1 cellular context compared by ENCODE assay signal in the genomic region with DNA sequence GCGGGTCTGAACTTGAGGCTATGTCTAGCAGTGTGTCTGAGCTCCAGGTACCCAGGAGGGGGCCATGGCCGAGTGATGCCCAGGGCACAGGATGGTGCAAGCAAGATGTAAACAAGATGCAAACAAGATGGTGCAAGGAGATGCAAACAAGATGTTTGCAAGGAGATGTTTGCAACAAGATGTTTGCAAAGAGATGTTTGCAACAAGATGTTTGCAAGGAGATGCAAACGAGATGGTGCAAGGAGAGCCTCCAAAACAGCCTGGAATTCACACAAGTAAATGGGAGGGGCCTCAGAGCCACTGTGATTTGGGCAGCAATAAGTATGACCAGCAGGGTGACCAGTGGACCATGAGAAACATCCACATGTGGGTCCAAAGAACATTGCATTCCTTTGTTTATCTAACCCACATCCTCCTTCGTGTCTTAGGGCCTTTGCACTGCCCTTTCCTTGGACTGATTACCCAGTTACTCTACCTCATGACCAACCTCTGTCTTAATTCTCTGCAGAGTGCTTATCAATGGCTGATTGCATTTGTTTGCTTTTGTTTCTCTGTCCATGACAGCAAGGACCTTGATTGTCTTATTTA.
TF ChIP-seq lines count a peak whose summit lies in the region.

No MANE protein-coding gene starts in this region.

TF ChIP-seq in HepG2, 621 proteins besides CTCF, POLR2A, EP300 and RAD21 (continued from another document and continues in another):
- TF ChIP-seq ZNF639 (CRISPR knock-in tag; conservative IDR thresholded peaks at IDR 0.05), result no peak
- TF ChIP-seq NR2F1 (CRISPR knock-in tag; IDR thresholded peaks at IDR 0.05), result no peak
- no peak for TF ChIP-seq GTF2F1 (IDR thresholded peaks at IDR 0.05; ENCODE audit: low read length)
- TF ChIP-seq HOXD1 (CRISPR knock-in tag; IDR thresholded peaks at IDR 0.05), result no peak
- TF ChIP-seq GABPB1 (CRISPR knock-in tag; IDR thresholded peaks at IDR 0.05), result no peak
- TF ChIP-seq, protein P1, sequence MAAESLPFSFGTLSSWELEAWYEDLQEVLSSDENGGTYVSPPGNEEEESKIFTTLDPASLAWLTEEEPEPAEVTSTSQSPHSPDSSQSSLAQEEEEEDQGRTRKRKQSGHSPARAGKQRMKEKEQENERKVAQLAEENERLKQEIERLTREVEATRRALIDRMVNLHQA (CRISPR knock-in tag; IDR thresholded peaks at IDR 0.05), result no peak
- no peak for TF ChIP-seq U2AF1 (optimal IDR thresholded peaks at IDR 0.05; ENCODE audit: low read depth, low read length)
- TF ChIP-seq, protein P2, sequence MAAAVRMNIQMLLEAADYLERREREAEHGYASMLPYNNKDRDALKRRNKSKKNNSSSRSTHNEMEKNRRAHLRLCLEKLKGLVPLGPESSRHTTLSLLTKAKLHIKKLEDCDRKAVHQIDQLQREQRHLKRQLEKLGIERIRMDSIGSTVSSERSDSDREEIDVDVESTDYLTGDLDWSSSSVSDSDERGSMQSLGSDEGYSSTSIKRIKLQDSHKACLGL (CRISPR knock-in tag; IDR thresholded peaks at IDR 0.05), result no peak
- TF ChIP-seq ELF1 (CRISPR knock-in tag; IDR thresholded peaks at IDR 0.05), result no peak
- TF ChIP-seq ARHGAP35 (CRISPR knock-in tag; IDR thresholded peaks at IDR 0.05; ENCODE audit: borderline replicate concordance), result no peak
- TF ChIP-seq ZBTB46 (CRISPR knock-in tag; IDR thresholded peaks at IDR 0.05; ENCODE audit: borderline replicate concordance), result no peak
- TF ChIP-seq, protein P3, sequence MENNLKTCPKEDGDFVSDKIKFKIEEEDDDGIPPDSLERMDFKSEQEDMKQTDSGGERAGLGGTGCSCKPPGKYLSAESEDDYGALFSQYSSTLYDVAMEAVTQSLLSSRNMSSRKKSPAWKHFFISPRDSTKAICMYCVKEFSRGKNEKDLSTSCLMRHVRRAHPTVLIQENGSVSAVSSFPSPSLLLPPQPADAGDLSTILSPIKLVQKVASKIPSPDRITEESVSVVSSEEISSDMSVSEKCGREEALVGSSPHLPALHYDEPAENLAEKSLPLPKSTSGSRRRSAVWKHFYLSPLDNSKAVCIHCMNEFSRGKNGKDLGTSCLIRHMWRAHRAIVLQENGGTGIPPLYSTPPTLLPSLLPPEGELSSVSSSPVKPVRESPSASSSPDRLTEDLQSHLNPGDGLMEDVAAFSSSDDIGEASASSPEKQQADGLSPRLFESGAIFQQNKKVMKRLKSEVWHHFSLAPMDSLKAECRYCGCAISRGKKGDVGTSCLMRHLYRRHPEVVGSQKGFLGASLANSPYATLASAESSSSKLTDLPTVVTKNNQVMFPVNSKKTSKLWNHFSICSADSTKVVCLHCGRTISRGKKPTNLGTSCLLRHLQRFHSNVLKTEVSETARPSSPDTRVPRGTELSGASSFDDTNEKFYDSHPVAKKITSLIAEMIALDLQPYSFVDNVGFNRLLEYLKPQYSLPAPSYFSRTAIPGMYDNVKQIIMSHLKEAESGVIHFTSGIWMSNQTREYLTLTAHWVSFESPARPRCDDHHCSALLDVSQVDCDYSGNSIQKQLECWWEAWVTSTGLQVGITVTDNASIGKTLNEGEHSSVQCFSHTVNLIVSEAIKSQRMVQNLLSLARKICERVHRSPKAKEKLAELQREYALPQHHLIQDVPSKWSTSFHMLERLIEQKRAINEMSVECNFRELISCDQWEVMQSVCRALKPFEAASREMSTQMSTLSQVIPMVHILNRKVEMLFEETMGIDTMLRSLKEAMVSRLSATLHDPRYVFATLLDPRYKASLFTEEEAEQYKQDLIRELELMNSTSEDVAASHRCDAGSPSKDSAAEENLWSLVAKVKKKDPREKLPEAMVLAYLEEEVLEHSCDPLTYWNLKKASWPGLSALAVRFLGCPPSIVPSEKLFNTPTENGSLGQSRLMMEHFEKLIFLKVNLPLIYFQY (CRISPR knock-in tag; IDR thresholded peaks at IDR 0.05; ENCODE audit: borderline replicate concordance), result no peak
- no peak for TF ChIP-seq MED8 (CRISPR knock-in tag; IDR thresholded peaks at IDR 0.05; ENCODE audit: insufficient replicate concordance)
- no peak for TF ChIP-seq RFX3 (CRISPR knock-in tag; IDR thresholded peaks at IDR 0.05)
- no peak for TF ChIP-seq ZNF317 (CRISPR knock-in tag; IDR thresholded peaks at IDR 0.05)
- TF ChIP-seq HOXA5 (CRISPR knock-in tag; IDR thresholded peaks at IDR 0.05), result no peak
- TF ChIP-seq TFAP4 (IDR thresholded peaks at IDR 0.05; ENCODE audit: borderline replicate concordance, low read depth), result no peak
- no peak for TF ChIP-seq SSRP1 (CRISPR knock-in tag; IDR thresholded peaks at IDR 0.05)
- no peak for TF ChIP-seq KDM5A (IDR thresholded peaks at IDR 0.05; ENCODE audit: borderline replicate concordance, low read length)
- no peak for TF ChIP-seq SIX4 (CRISPR knock-in tag; IDR thresholded peaks at IDR 0.05)
- TF ChIP-seq LRRFIP1 (CRISPR knock-in tag; conservative IDR thresholded peaks at IDR 0.05), result no peak
- TF ChIP-seq ZBTB2 (CRISPR knock-in tag; IDR thresholded peaks at IDR 0.05; ENCODE audit: low read depth), result no peak
- TF ChIP-seq, protein P4, sequence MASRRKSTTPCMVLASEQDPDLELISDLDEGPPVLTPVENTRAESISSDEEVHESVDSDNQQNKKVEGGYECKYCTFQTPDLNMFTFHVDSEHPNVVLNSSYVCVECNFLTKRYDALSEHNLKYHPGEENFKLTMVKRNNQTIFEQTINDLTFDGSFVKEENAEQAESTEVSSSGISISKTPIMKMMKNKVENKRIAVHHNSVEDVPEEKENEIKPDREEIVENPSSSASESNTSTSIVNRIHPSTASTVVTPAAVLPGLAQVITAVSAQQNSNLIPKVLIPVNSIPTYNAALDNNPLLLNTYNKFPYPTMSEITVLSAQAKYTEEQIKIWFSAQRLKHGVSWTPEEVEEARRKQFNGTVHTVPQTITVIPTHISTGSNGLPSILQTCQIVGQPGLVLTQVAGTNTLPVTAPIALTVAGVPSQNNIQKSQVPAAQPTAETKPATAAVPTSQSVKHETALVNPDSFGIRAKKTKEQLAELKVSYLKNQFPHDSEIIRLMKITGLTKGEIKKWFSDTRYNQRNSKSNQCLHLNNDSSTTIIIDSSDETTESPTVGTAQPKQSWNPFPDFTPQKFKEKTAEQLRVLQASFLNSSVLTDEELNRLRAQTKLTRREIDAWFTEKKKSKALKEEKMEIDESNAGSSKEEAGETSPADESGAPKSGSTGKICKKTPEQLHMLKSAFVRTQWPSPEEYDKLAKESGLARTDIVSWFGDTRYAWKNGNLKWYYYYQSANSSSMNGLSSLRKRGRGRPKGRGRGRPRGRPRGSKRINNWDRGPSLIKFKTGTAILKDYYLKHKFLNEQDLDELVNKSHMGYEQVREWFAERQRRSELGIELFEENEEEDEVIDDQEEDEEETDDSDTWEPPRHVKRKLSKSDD (CRISPR knock-in tag; IDR thresholded peaks at IDR 0.05; ENCODE audit: low read depth), result no peak
- no peak for TF ChIP-seq ZSCAN25 (CRISPR knock-in tag; IDR thresholded peaks at IDR 0.05)
- TF ChIP-seq GTF3A (CRISPR knock-in tag; conservative IDR thresholded peaks at IDR 0.05), result no peak
- TF ChIP-seq, protein P5, sequence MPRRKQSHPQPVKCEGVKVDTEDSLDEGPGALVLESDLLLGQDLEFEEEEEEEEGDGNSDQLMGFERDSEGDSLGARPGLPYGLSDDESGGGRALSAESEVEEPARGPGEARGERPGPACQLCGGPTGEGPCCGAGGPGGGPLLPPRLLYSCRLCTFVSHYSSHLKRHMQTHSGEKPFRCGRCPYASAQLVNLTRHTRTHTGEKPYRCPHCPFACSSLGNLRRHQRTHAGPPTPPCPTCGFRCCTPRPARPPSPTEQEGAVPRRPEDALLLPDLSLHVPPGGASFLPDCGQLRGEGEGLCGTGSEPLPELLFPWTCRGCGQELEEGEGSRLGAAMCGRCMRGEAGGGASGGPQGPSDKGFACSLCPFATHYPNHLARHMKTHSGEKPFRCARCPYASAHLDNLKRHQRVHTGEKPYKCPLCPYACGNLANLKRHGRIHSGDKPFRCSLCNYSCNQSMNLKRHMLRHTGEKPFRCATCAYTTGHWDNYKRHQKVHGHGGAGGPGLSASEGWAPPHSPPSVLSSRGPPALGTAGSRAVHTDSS (CRISPR knock-in tag; conservative IDR thresholded peaks at IDR 0.05), result no peak
- no peak for TF ChIP-seq ZMAT3 (CRISPR knock-in tag; conservative IDR thresholded peaks at IDR 0.05)
- TF ChIP-seq NCOA2 (CRISPR knock-in tag; IDR thresholded peaks at IDR 0.05), result peak; percentile 52; the same call in 1 of the 2 replicates
- TF ChIP-seq BHLHE40 (IDR thresholded peaks at IDR 0.05; ENCODE audit: low read length), result no peak
- TF ChIP-seq PHF8 (CRISPR knock-in tag; IDR thresholded peaks at IDR 0.05), result 0 out of 2 replicates have a peak, but pooled peaks have one; percentile 25
- no peak for TF ChIP-seq TAF15 (IDR thresholded peaks at IDR 0.05; ENCODE audit: low read depth, low read length, poor library complexity, severe bottlenecking)
- no peak for TF ChIP-seq ZNF747 (CRISPR knock-in tag; IDR thresholded peaks at IDR 0.05; ENCODE audit: borderline replicate concordance)
- no peak for TF ChIP-seq ZNF33B (CRISPR knock-in tag; IDR thresholded peaks at IDR 0.05)
- 0 out of 2 replicates have a peak, but pooled peaks have one; percentile 51 for TF ChIP-seq ZKSCAN8 (CRISPR knock-in tag; IDR thresholded peaks at IDR 0.05; ENCODE audit: borderline replicate concordance)
- no peak for TF ChIP-seq PCBP1 (IDR thresholded peaks at IDR 0.05; ENCODE audit: borderline replicate concordance, low read depth, low read length)
- TF ChIP-seq ZNF850 (CRISPR knock-in tag; conservative IDR thresholded peaks at IDR 0.05), result no peak
- TF ChIP-seq SP2 (CRISPR knock-in tag; IDR thresholded peaks at IDR 0.05), result no peak
- TF ChIP-seq ATAD3A (CRISPR knock-in tag; IDR thresholded peaks at IDR 0.05), result no peak
- TF ChIP-seq CENPX (CRISPR knock-in tag; IDR thresholded peaks at IDR 0.05), result no peak
- 0 out of 2 replicates have a peak, but pooled peaks have one; percentile 22 for TF ChIP-seq IRF2 (CRISPR knock-in tag; IDR thresholded peaks at IDR 0.05)
- TF ChIP-seq PHF20 (CRISPR knock-in tag; IDR thresholded peaks at IDR 0.05), result no peak
- 0 out of 2 replicates have a peak, but pooled peaks have one; percentile 48 for TF ChIP-seq NCOR1 (IDR thresholded peaks at IDR 0.05; ENCODE audit: borderline replicate concordance, low read length)
